1 cellular context compared by ENCODE assay signal in the genomic region with DNA sequence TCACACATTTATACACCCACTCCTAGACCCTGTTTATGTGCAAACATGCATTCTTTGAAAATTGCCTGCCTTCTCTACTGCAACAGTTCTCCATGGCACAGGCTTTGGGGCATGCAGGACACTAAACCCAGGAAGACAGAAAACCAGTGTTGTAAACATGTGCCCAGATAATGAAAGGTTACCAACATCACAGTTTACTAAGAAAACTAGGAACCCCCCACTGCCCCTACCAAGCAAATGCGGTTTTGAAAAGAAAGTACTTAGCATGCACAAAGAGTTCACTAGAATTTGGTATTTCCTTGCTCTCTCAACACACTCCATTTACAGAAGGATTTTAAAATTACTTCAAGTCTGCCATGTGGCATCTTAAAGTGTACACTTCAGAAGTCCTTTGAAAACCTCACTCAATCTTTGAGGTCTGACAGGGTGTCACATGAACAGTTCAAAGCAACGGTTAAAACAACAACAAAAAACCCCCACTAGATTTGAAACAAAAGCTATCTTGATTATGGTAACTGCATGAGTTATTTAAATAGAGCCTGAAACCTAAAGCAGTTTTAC.
A peak's percentile ranks its signal among the peaks of the same experiment; 100 is the strongest.
TF ChIP-seq lines count a peak whose summit lies in the region.

No MANE protein-coding gene starts in this region.

TF ChIP-seq in GM12878, 131 proteins besides CTCF, POLR2A, EP300 and RAD21 (continued from another document and continues in another):
- TF ChIP-seq, protein P1, sequence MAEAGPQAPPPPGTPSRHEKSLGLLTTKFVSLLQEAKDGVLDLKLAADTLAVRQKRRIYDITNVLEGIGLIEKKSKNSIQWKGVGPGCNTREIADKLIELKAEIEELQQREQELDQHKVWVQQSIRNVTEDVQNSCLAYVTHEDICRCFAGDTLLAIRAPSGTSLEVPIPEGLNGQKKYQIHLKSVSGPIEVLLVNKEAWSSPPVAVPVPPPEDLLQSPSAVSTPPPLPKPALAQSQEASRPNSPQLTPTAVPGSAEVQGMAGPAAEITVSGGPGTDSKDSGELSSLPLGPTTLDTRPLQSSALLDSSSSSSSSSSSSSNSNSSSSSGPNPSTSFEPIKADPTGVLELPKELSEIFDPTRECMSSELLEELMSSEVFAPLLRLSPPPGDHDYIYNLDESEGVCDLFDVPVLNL (IDR thresholded peaks at IDR 0.05; ENCODE audit: low read depth, low read length): no peak
- TF ChIP-seq NR2C1 (IDR thresholded peaks at IDR 0.05) (no peak), KLF5 (IDR thresholded peaks at IDR 0.05; ENCODE audit: partially characterized antibody) (no peak), MYB (IDR thresholded peaks at IDR 0.05; ENCODE audit: borderline replicate concordance, low read depth, low read length) (peak; percentile 92), HCFC1 (IDR thresholded peaks at IDR 0.05; ENCODE audit: low read length) (no peak), LARP7 (IDR thresholded peaks at IDR 0.05) (no peak), IKZF1 (conservative IDR thresholded peaks at IDR 0.05) (no peak; the same call in 1 of the 2 replicates), TAF1 (IDR thresholded peaks at IDR 0.05; ENCODE audit: borderline replicate concordance, low read depth, low read length) (no peak), ZNF384 (IDR thresholded peaks at IDR 0.05; ENCODE audit: borderline replicate concordance, low read depth, low read length) (no peak), TCF7 (IDR thresholded peaks at IDR 0.05; ENCODE audit: borderline replicate concordance) (peak; percentile 72), HDAC6 (IDR thresholded peaks at IDR 0.05; ENCODE audit: unreplicated experiment) (no peak), SREBF2 (IDR thresholded peaks at IDR 0.05; ENCODE audit: low read length) (no peak), CEBPB (IDR thresholded peaks at IDR 0.05; ENCODE audit: borderline replicate concordance in 1 of 2, low read depth in 2 of 2, low read length in 2 of 2) (no peak), IRF4 (IDR thresholded peaks at IDR 0.05; ENCODE audit: low read depth, low read length) (no peak), MTA3 (IDR thresholded peaks at IDR 0.05; ENCODE audit: borderline replicate concordance, low read length) (no peak), ZSCAN29 (IDR thresholded peaks at IDR 0.05) (no peak), BCL11A (IDR thresholded peaks at IDR 0.05; ENCODE audit: low read depth, low read length) (no peak), SRF (IDR thresholded peaks at IDR 0.05; ENCODE audit: low read depth in 2 of 2, low read length in 2 of 2) (no peak), SMARCA5 (IDR thresholded peaks at IDR 0.05) (no peak; the same call in 1 of the 2 replicates), GATAD2B (conservative IDR thresholded peaks at IDR 0.05; ENCODE audit: low read depth) (no peak; the same call in 1 of the 2 replicates), ZZZ3 (IDR thresholded peaks at IDR 0.05; ENCODE audit: control insufficient read depth, insufficient read length, low read depth) (no peak), EGR1 (IDR thresholded peaks at IDR 0.05; ENCODE audit: borderline replicate concordance in 1 of 2, low read depth in 2 of 2, low read length in 2 of 2) (no peak), FOS (IDR thresholded peaks at IDR 0.05; ENCODE audit: borderline replicate concordance, extremely low read depth, insufficient read length) (no peak), RBBP5 (conservative IDR thresholded peaks at IDR 0.05) (no peak), NFXL1 (IDR thresholded peaks at IDR 0.05; ENCODE audit: borderline replicate concordance) (no peak), DPF2 (IDR thresholded peaks at IDR 0.05) (peak; percentile 66; the same call in 1 of the 2 replicates), BMI1 (IDR thresholded peaks at IDR 0.05; ENCODE audit: borderline replicate concordance) (no peak), KAT2A (conservative IDR thresholded peaks at IDR 0.05; ENCODE audit: control insufficient read depth, low read depth, low read length) (no peak), STAT3 (IDR thresholded peaks at IDR 0.05; ENCODE audit: low read depth, low read length) (no peak), SP1 (IDR thresholded peaks at IDR 0.05; ENCODE audit: low read depth, low read length) (no peak), FOXM1 (IDR thresholded peaks at IDR 0.05; ENCODE audit: low read depth, low read length) (peak; percentile 83)
- TF ChIP-seq, protein P2, sequence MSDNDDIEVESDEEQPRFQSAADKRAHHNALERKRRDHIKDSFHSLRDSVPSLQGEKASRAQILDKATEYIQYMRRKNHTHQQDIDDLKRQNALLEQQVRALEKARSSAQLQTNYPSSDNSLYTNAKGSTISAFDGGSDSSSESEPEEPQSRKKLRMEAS (IDR thresholded peaks at IDR 0.05; ENCODE audit: low read depth, low read length): peak; percentile 19; the same call in 1 of the 2 replicates
- TF ChIP-seq, protein P3, sequence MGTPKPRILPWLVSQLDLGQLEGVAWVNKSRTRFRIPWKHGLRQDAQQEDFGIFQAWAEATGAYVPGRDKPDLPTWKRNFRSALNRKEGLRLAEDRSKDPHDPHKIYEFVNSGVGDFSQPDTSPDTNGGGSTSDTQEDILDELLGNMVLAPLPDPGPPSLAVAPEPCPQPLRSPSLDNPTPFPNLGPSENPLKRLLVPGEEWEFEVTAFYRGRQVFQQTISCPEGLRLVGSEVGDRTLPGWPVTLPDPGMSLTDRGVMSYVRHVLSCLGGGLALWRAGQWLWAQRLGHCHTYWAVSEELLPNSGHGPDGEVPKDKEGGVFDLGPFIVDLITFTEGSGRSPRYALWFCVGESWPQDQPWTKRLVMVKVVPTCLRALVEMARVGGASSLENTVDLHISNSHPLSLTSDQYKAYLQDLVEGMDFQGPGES (IDR thresholded peaks at IDR 0.05): no peak
- TF ChIP-seq, protein P4, sequence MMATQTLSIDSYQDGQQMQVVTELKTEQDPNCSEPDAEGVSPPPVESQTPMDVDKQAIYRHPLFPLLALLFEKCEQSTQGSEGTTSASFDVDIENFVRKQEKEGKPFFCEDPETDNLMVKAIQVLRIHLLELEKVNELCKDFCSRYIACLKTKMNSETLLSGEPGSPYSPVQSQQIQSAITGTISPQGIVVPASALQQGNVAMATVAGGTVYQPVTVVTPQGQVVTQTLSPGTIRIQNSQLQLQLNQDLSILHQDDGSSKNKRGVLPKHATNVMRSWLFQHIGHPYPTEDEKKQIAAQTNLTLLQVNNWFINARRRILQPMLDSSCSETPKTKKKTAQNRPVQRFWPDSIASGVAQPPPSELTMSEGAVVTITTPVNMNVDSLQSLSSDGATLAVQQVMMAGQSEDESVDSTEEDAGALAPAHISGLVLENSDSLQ (IDR thresholded peaks at IDR 0.05): peak; percentile 88
- TF ChIP-seq, protein P5, sequence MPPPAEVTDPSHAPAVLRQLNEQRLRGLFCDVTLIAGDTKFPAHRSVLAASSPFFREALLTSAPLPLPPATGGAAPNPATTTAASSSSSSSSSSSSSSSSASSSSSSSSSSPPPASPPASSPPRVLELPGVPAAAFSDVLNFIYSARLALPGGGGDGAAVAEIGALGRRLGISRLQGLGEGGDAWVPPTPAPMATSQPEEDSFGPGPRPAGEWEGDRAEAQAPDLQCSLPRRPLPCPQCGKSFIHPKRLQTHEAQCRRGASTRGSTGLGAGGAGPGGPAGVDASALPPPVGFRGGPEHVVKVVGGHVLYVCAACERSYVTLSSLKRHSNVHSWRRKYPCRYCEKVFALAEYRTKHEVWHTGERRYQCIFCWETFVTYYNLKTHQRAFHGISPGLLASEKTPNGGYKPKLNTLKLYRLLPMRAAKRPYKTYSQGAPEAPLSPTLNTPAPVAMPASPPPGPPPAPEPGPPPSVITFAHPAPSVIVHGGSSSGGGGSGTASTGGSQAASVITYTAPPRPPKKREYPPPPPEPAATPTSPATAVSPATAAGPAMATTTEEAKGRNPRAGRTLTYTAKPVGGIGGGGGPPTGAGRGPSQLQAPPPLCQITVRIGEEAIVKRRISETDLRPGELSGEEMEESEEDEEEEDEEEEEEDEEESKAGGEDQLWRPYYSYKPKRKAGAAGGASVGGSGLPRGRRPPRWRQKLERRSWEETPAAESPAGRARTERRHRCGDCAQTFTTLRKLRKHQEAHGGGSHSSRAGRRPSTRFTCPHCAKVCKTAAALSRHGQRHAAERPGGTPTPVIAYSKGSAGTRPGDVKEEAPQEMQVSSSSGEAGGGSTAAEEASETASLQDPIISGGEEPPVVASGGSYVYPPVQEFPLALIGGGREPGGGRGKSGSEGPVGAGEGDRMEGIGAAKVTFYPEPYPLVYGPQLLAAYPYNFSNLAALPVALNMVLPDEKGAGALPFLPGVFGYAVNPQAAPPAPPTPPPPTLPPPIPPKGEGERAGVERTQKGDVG (CRISPR knock-in tag; IDR thresholded peaks at IDR 0.05): 0 out of 2 replicates have a peak, but pooled peaks have one; percentile 9
- TF ChIP-seq, protein P6, sequence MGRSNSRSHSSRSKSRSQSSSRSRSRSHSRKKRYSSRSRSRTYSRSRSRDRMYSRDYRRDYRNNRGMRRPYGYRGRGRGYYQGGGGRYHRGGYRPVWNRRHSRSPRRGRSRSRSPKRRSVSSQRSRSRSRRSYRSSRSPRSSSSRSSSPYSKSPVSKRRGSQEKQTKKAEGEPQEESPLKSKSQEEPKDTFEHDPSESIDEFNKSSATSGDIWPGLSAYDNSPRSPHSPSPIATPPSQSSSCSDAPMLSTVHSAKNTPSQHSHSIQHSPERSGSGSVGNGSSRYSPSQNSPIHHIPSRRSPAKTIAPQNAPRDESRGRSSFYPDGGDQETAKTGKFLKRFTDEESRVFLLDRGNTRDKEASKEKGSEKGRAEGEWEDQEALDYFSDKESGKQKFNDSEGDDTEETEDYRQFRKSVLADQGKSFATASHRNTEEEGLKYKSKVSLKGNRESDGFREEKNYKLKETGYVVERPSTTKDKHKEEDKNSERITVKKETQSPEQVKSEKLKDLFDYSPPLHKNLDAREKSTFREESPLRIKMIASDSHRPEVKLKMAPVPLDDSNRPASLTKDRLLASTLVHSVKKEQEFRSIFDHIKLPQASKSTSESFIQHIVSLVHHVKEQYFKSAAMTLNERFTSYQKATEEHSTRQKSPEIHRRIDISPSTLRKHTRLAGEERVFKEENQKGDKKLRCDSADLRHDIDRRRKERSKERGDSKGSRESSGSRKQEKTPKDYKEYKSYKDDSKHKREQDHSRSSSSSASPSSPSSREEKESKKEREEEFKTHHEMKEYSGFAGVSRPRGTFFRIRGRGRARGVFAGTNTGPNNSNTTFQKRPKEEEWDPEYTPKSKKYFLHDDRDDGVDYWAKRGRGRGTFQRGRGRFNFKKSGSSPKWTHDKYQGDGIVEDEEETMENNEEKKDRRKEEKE (IDR thresholded peaks at IDR 0.05): no peak
- TF ChIP-seq, protein P7, sequence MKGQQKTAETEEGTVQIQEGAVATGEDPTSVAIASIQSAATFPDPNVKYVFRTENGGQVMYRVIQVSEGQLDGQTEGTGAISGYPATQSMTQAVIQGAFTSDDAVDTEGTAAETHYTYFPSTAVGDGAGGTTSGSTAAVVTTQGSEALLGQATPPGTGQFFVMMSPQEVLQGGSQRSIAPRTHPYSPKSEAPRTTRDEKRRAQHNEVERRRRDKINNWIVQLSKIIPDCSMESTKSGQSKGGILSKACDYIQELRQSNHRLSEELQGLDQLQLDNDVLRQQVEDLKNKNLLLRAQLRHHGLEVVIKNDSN (IDR thresholded peaks at IDR 0.05; ENCODE audit: borderline replicate concordance, extremely low read length, insufficient read depth, low read depth, low read length): no peak
- TF ChIP-seq, protein P8, sequence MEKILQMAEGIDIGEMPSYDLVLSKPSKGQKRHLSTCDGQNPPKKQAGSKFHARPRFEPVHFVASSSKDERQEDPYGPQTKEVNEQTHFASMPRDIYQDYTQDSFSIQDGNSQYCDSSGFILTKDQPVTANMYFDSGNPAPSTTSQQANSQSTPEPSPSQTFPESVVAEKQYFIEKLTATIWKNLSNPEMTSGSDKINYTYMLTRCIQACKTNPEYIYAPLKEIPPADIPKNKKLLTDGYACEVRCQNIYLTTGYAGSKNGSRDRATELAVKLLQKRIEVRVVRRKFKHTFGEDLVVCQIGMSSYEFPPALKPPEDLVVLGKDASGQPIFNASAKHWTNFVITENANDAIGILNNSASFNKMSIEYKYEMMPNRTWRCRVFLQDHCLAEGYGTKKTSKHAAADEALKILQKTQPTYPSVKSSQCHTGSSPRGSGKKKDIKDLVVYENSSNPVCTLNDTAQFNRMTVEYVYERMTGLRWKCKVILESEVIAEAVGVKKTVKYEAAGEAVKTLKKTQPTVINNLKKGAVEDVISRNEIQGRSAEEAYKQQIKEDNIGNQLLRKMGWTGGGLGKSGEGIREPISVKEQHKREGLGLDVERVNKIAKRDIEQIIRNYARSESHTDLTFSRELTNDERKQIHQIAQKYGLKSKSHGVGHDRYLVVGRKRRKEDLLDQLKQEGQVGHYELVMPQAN (conservative IDR thresholded peaks at IDR 0.05): no peak
- TF ChIP-seq, protein P9, sequence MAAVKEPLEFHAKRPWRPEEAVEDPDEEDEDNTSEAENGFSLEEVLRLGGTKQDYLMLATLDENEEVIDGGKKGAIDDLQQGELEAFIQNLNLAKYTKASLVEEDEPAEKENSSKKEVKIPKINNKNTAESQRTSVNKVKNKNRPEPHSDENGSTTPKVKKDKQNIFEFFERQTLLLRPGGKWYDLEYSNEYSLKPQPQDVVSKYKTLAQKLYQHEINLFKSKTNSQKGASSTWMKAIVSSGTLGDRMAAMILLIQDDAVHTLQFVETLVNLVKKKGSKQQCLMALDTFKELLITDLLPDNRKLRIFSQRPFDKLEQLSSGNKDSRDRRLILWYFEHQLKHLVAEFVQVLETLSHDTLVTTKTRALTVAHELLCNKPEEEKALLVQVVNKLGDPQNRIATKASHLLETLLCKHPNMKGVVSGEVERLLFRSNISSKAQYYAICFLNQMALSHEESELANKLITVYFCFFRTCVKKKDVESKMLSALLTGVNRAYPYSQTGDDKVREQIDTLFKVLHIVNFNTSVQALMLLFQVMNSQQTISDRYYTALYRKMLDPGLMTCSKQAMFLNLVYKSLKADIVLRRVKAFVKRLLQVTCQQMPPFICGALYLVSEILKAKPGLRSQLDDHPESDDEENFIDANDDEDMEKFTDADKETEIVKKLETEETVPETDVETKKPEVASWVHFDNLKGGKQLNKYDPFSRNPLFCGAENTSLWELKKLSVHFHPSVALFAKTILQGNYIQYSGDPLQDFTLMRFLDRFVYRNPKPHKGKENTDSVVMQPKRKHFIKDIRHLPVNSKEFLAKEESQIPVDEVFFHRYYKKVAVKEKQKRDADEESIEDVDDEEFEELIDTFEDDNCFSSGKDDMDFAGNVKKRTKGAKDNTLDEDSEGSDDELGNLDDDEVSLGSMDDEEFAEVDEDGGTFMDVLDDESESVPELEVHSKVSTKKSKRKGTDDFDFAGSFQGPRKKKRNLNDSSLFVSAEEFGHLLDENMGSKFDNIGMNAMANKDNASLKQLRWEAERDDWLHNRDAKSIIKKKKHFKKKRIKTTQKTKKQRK (IDR thresholded peaks at IDR 0.05; ENCODE audit: low read depth, low read length): no peak
- TF ChIP-seq, protein P10, sequence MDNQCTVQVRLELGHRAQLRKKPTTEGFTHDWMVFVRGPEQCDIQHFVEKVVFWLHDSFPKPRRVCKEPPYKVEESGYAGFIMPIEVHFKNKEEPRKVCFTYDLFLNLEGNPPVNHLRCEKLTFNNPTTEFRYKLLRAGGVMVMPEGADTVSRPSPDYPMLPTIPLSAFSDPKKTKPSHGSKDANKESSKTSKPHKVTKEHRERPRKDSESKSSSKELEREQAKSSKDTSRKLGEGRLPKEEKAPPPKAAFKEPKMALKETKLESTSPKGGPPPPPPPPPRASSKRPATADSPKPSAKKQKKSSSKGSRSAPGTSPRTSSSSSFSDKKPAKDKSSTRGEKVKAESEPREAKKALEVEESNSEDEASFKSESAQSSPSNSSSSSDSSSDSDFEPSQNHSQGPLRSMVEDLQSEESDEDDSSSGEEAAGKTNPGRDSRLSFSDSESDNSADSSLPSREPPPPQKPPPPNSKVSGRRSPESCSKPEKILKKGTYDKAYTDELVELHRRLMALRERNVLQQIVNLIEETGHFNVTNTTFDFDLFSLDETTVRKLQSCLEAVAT (IDR thresholded peaks at IDR 0.05): no peak
